ENCODE assay signal across 2 cellular contexts in the genomic region with DNA sequence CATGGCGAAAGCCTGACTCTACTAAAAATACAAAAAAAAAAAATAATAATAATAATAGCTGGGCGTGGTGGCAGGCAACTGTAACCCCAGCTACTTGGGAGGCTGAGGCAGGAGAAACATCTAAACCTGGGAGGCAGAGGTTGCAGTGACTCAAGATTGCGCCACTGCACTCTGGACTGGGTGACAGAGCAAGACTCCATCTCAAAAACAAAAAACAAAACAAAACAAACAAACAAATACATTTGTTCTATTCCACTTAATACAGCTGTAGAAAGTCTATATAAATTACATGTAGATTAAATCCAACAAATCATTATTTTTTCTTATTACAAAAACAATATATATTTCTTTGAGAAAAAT.
TF ChIP-seq lines count a peak whose summit lies in the region.

No MANE protein-coding gene starts in this region.

TF ChIP-seq in GM12891, 5 proteins besides CTCF, POLR2A, EP300 and RAD21 (continued from another document):
- TF ChIP-seq PAX5 (IDR thresholded peaks at IDR 0.05; ENCODE audit: insufficient read depth, low read length, severe bottlenecking) (no peak), POLR2AphosphoS5 (IDR thresholded peaks at IDR 0.05; ENCODE audit: low read depth, low read length) (no peak), TAF1 (IDR thresholded peaks at IDR 0.05; ENCODE audit: low read depth, low read length) (no peak)
TF ChIP-seq in GM12891: peak in this region for 0.

TF ChIP-seq in endothelial cell of umbilical vein, 7 proteins besides CTCF, POLR2A, EP300 and RAD21 (continued from another document):
- TF ChIP-seq POLR2AphosphoS5 (IDR thresholded peaks at IDR 0.05; ENCODE audit: insufficient read depth, low read depth, low read length) (no peak), EZH2 (IDR thresholded peaks at IDR 0.05; ENCODE audit: borderline replicate concordance, low read depth, low read length, severe bottlenecking) (no peak), MYC (IDR thresholded peaks at IDR 0.05; ENCODE audit: low read depth, low read length) (no peak), JUN (IDR thresholded peaks at IDR 0.05; ENCODE audit: borderline replicate concordance, insufficient read depth, insufficient read length, low read depth) (no peak), FOS (IDR thresholded peaks at IDR 0.05; ENCODE audit: borderline replicate concordance, insufficient read depth, low read length) (no peak)
- TF ChIP-seq, protein P1, sequence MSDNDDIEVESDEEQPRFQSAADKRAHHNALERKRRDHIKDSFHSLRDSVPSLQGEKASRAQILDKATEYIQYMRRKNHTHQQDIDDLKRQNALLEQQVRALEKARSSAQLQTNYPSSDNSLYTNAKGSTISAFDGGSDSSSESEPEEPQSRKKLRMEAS (IDR thresholded peaks at IDR 0.05; ENCODE audit: insufficient read depth, insufficient read length), result no peak
TF ChIP-seq in endothelial cell of umbilical vein: peak in this region for 0.
